35 cellular contexts compared by ENCODE assay signal in the genomic region with DNA sequence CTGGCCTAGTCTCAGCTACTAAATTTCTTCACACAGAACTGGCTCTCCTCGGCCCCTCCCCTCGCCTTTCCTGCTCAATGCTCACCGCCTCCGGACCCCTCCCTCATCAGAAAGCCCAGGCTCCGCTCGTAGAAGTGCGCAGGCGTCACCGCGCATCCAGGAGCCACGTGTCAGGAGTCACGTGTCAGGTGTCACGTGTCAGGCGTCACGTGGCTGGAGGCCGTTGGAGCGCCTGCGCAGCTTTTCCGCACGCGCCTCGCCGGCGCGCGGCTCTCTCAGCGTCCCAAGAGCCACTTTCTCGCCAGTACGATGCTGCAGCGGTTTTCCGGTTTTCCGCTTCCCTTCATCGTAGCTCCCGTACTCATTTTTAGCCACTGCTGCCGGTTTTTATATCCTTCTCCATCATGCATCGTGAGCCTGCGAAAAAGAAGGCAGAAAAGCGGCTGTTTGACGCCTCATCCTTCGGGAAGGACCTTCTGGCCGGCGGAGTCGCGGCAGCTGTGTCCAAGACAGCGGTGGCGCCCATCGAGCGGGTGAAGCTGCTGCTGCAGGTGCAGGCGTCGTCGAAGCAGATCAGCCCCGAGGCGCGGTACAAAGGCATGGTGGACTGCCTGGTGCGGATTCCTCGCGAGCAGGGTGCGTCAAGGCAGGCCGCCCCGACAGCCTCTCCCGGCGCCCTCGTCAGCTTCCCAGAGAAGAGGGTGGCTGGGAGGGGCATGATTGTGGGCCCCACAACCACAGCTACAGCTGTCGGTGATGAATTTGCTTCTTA. TPM values are rescaled to one million over a fixed set of nuclear protein-coding genes. Genes with fewer than 3 reads are reported as not detected.
"Had no signal": no experiment of that assay in that cellular context is flagged by ENCODE, and none has a peak within 500 bp of the region (broad histone marks: within the 10 kb centered on the region; RNA-seq: fewer than 3 reads in every experiment).

A gene (plus strand): TSS at position 259 of the 772 bp plus-strand sequence. CDS start 146 bp downstream, at position 405.

- H3K9me3 ChIP-seq: right lobe of liver, thyroid gland had no signal

- H3K4me3 ChIP-seq: right lobe of liver, skin epidermis, thyroid gland had no signal

- H3K27ac ChIP-seq: right lobe of liver, skin epidermis, thyroid gland, WERI-Rb-1 had no signal

- DNase-seq: activated CD4-positive, alpha-beta memory T cell treated with anti-CD3 and anti-CD28 coated beads for 36 hours; activated CD4-positive, alpha-beta T cell treated with anti-CD3 and anti-CD28 coated beads, Interleukin-2, amount 10 ng/mL, durations not matched to agents 24 days and 14 days; activated CD4-positive, CD25-positive, alpha-beta regulatory T cell treated with anti-CD3 and anti-CD28 coated beads, Interleukin-2, amount 50 U/mL, for 72 hours; activated CD8-positive, alpha-beta memory T cell treated with anti-CD3 and anti-CD28 coated beads, Interleukin-2, amount 50 U/mL, for 4 hours; activated effector memory CD4-positive, alpha-beta T cell treated with anti-CD3 and anti-CD28 coated beads, Interleukin-2, amount 50 U/mL, for 16 hours; activated naive CD4-positive, alpha-beta T cell treated with anti-CD3 and anti-CD28 coated beads, Interleukin-2, amount 50 U/mL, for 16 hours; activated T-cell treated with anti-CD3 and anti-CD28 coated beads, Interleukin-2, amount 50 U/mL, for 1 hour; amniotic stem cell; caudate nucleus; foreskin fibroblast; head of caudate nucleus; hippocampal formation; immature natural killer cell; midbrain; naive thymus-derived CD4-positive, alpha-beta T cell; stimulated activated CD4-positive, alpha-beta T cell treated with anti-CD3 and anti-CD28 coated beads, Interleukin-1b, Interleukin-23, amount 100 ng/mL, for 48 hours; stimulated activated CD4-positive, alpha-beta T cell treated with anti-CD3 and anti-CD28 coated beads, Interleukin-4, amount 100 ng/mL, for 4 hours; stimulated activated CD8-positive, alpha-beta memory T cell treated with anti-CD3 and anti-CD28 coated beads, Interleukin-4, amount 100 ng/mL, for 48 hours; stimulated activated naive CD8-positive, alpha-beta T cell treated with anti-CD3 and anti-CD28 coated beads, Interleukin-15, amount 100 ng/mL, for 72 hours; substantia nigra; T1000; thyroid gland; WERI-Rb-1 had no signal

- H3K4me1 ChIP-seq: right lobe of liver, thyroid gland had no signal

- H3K36me3 ChIP-seq: right lobe of liver, thyroid gland, WERI-Rb-1 had no signal

- ATAC-seq: esophagus mucosa; naive thymus-derived CD4-positive, alpha-beta T cell; right lobe of liver; stimulated activated memory B cell treated with anti-CD40 and anti-IgM and Interleukin-4, amounts not matched to agents 10 μg/mL and 1 μg/mL and 100 μg/mL, for 72 hours; stimulated activated naive CD8-positive, alpha-beta T cell treated with anti-CD3 and anti-CD28 coated beads, Interleukin-15, amount 100 ng/mL, for 72 hours had no signal

- H3K27me3 ChIP-seq: right lobe of liver, thyroid gland had no signal

RNA-seq across cellular contexts. Expression of the gene that starts here (rescaled TPM):
- total RNA-seq: activated CD4-positive, alpha-beta memory T cell treated with anti-CD3 and anti-CD28 coated beads for 36 hours; activated CD4-positive, alpha-beta T cell treated with anti-CD3 and anti-CD28 coated beads, Interleukin-2, amount 10 ng/mL, durations not matched to agents 24 days and 14 days; activated CD8-positive, alpha-beta memory T cell treated with anti-CD3 and anti-CD28 coated beads for 36 hours; activated T-helper 1 cell treated with anti-CD3 and anti-CD28 coated beads, Interleukin-12 subunit alpha, Interleukin-12 subunit beta, Interleukin-2, Interleukin-4 antibody, amounts not matched to agents 30 ng/mL and 10 ng/mL and 1 ng/mL, durations not matched to agents 14 hours and 24 hours and 36 hours; esophagus mucosa; kidney epithelial cell; lower leg skin; naive thymus-derived CD4-positive, alpha-beta T cell; neural crest cell; omental fat pad; right lobe of liver; T-helper 1 cell treated with Interleukin-12 subunit alpha and Interleukin-12 subunit beta and Interleukin-4 antibody, amounts not matched to agents 30 ng/mL and 1 ng/mL, for 36 hours; ureter had no signal
- polyA plus RNA-seq: immature natural killer cell; naive thymus-derived CD4-positive, alpha-beta T cell had no signal
